ENCODE assay signal across 1 cellular context in genomic region chr2:241149925-241150659, GRCh38.
A peak's percentile ranks its signal among the peaks of the same experiment; 100 is the strongest.
TF ChIP-seq lines count a peak whose summit lies in the region.

Gene PPP1R7 (plus strand): TSS chr2:241150467. CDS start chr2:241150496, 29 bp downstream.

TF ChIP-seq in SK-N-SH, 30 proteins besides CTCF, POLR2A, EP300 and RAD21 (continued from another document):
- TF ChIP-seq RFX5 (IDR thresholded peaks at IDR 0.05; ENCODE audit: low read length) (0 out of 2 replicates have a peak, but pooled peaks have one; percentile 36), NRF1 (IDR thresholded peaks at IDR 0.05; ENCODE audit: low read depth, low read length) (peak; percentile 92), MAX (IDR thresholded peaks at IDR 0.05; ENCODE audit: low read depth) (peak; percentile 57; the same call in 1 of the 2 replicates)
